6 cellular contexts compared by ENCODE assay signal in the genomic region with DNA sequence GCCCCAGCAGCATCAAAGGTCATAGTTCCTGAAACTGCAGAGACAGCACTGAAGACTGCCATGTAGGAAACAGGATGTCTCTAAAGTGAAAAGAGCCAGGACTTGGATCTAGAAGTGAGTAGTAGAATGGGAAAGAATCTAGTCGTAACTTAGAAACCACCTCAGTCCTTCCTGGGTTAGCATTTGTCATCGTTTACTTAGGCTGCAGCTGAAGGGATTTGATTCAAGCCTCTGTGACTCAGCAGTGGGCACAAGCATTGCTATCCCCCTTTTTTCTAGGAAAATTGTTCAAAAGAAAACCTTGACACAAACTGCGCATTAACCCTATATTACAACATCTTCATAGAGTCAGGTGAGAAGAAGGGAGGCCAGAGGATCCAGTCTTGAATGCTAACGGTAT. TPM values are rescaled to one million over a fixed set of nuclear protein-coding genes. Genes with fewer than 3 reads are reported as not detected.
"Had no signal": no experiment of that assay in that cellular context is flagged by ENCODE, and none has a peak within 500 bp of the region (broad histone marks: within the 10 kb centered on the region; RNA-seq: fewer than 3 reads in every experiment).

No MANE protein-coding gene starts in this region.

RNA-seq across cellular contexts. Expression of gene FCGR1A, which starts 11.8 kb away (rescaled TPM):
- total RNA-seq: activated CD4-positive, alpha-beta T cell treated with anti-CD3 and anti-CD28 coated beads, Interleukin-2, amount 10 ng/mL, durations not matched to agents 24 days and 14 days; activated CD8-positive, alpha-beta T cell treated with anti-CD3 and anti-CD28 coated beads, Interleukin-2, amount 10 ng/mL, durations not matched to agents 7 days and 5 days; activated naive CD8-positive, alpha-beta T cell treated with anti-CD3 and anti-CD28 coated beads for 36 hours; activated T-helper 1 cell treated with anti-CD3 and anti-CD28 coated beads, Interleukin-12 subunit alpha, Interleukin-12 subunit beta, Interleukin-2, Interleukin-4 antibody, amounts not matched to agents 30 ng/mL and 10 ng/mL and 1 ng/mL, durations not matched to agents 14 hours and 24 hours and 36 hours; LHCN-M2; OCI-LY7 had no signal
